ENCODE assay signal across 32 cellular contexts in genomic region chr20:60125521-60125920, GRCh38.
"Had no signal": no experiment of that assay in that cellular context is flagged by ENCODE, and none has a peak within 500 bp of the region (broad histone marks: within the 10 kb centered on the region; RNA-seq: fewer than 3 reads in every experiment).

No MANE protein-coding gene starts in this region.

- DNase-seq: activated B cell treated with CpG ODN at 0.5 μM for 24 hours; activated CD4-positive, alpha-beta T cell treated with anti-CD3 and anti-CD28 coated beads for 48 hours; activated CD4-positive, alpha-beta T cell treated with anti-CD3 and anti-CD28 coated beads, Interleukin-2, amount 50 U/mL, for 1 hour; activated CD4-positive, alpha-beta T cell treated with anti-CD3 and anti-CD28 coated beads, Interleukin-2, amount 50 U/mL, for 48 hours; activated CD8-positive, alpha-beta memory T cell treated with anti-CD3 and anti-CD28 coated beads for 24 hours; activated CD8-positive, alpha-beta T cell treated with anti-CD3 and anti-CD28 coated beads for 36 hours; activated effector memory CD4-positive, alpha-beta T cell treated with Interleukin-2 at 50 U/mL for 16 hours; activated gamma-delta T cell treated with Interleukin-2 at 50 U/mL for 16 hours; activated naive CD4-positive, alpha-beta T cell treated with anti-CD3 and anti-CD28 coated beads, Interleukin-2, amount 50 U/mL, for 16 hours; activated naive CD4-positive, alpha-beta T cell treated with Interleukin-2 at 50 U/mL for 16 hours; activated T-cell treated with anti-CD3 and anti-CD28 coated beads, Interleukin-2, amount 50 U/mL, for 4 hours; amniotic stem cell; anterior cingulate cortex; brain microvascular endothelial cell; cortex of kidney; dermis blood vessel endothelial cell; effector CD4-positive, alpha-beta T cell; effector memory CD8-positive, alpha-beta T cell; erythroblast; foreskin keratinocyte; gastrocnemius medialis; glutamatergic neuron; heart left ventricle; hypothalamus; T1000; WERI-Rb-1 had no signal

- H3K27me3 ChIP-seq: brain microvascular endothelial cell, gastrocnemius medialis had no signal

- ATAC-seq: activated CD4-positive, CD25-positive, alpha-beta regulatory T cell treated with anti-CD3 and anti-CD28 coated beads, Interleukin-2, amount 50 U/mL, for 24 hours; activated CD8-positive, alpha-beta T cell treated with anti-CD3 and anti-CD28 coated beads for 36 hours; activated T-cell treated with anti-CD3 and anti-CD28 coated beads, Interleukin-2, amount 50 U/mL, for 4 hours; activated T-helper 17 cell treated with anti-CD3 and anti-CD28 coated beads, Interleukin-2, amount 50 U/mL, for 72 hours; effector memory CD8-positive, alpha-beta T cell; foreskin keratinocyte; gastrocnemius medialis; heart left ventricle had no signal

- H3K27ac ChIP-seq: brain microvascular endothelial cell, esophagus muscularis mucosa, foreskin keratinocyte, gastrocnemius medialis, heart left ventricle, WERI-Rb-1 had no signal

- H3K4me3 ChIP-seq: esophagus muscularis mucosa, gastrocnemius medialis, heart left ventricle had no signal

- H3K4me1 ChIP-seq: esophagus muscularis mucosa, gastrocnemius medialis, heart left ventricle had no signal

- FAIRE-seq: astrocyte, bronchial epithelial cell, colon had no signal

- H3K36me3 ChIP-seq: brain microvascular endothelial cell, esophagus muscularis mucosa, gastrocnemius medialis, heart left ventricle, WERI-Rb-1 had no signal

- H3K9me3 ChIP-seq: esophagus muscularis mucosa, gastrocnemius medialis, heart left ventricle had no signal
